In genomic region chr12:69475237-69475984, GRCh38 we compare ENCODE assay signal across 11 cellular contexts. TPM values are rescaled to one million over a fixed set of nuclear protein-coding genes. Genes with fewer than 3 reads are reported as not detected.
DNase-seq lines count a peak whose midpoint lies in the region; ATAC-seq and TF ChIP-seq lines count a peak whose summit lies in the region.
"Had no signal": no experiment of that assay in that cellular context is flagged by ENCODE, and none has a peak within 500 bp of the region (broad histone marks: within the 10 kb centered on the region; RNA-seq: fewer than 3 reads in every experiment).

No MANE protein-coding gene starts in this region.

- TF ChIP-seq POLR2A in gastroesophageal sphincter (IDR thresholded peaks at IDR 0.05) (no peak), GM18505 (IDR thresholded peaks at IDR 0.05; ENCODE audit: borderline replicate concordance, extremely low read depth, insufficient read depth, insufficient read length) (no peak)

- peak overlapping the region; percentile 24 for H3K27ac ChIP-seq in SJSA1
- peak overlapping the region; percentile 65 to 81 (median 73) for H3K27ac ChIP-seq in gastroesophageal sphincter
- no peak overlapping the region for H3K27ac ChIP-seq in parathyroid adenoma
- H3K27ac ChIP-seq in mesendoderm (ENCODE audit: low read depth, low read length), result no peak overlapping the region
- H3K27ac ChIP-seq in A673 (ENCODE audit: low read depth, low read length, poor library complexity, severe bottlenecking), result no peak overlapping the region

- peak; percentile 45 for DNase-seq in AG20443 (ENCODE audit: low spot score)
- peak in 1 of 2 experiments; percentile 28 for DNase-seq in SJSA1 (ENCODE audit: low read depth in 1 of 2, low spot score in 2 of 2)
- no peak for DNase-seq in mesendoderm
- DNase-seq in NOMO-1 treated with dmso at 0.1 percent for 144 hours (lab: John Stamatoyannopoulos, UW; ENCODE audit: unreplicated experiment), result no peak
- DNase-seq in A673 (ENCODE audit: low spot score), result no peak
- DNase-seq: DND-41; effector CD4-positive, alpha-beta T cell; stimulated activated CD4-positive, alpha-beta T cell treated with anti-CD3 and anti-CD28 coated beads, Interleukin-12 subunit alpha, Interleukin-12 subunit beta, amount 100 ng/mL, for 4 hours had no signal

- H3K79me2 ChIP-seq in parathyroid adenoma (peaks cover 46% of the 10 kb centered on the region), mesendoderm (ENCODE audit: control insufficient read depth, insufficient read depth, low read length) (peaks cover 59% of the 10 kb centered on the region)

- intact Hi-C loops in A673 (cut with micrococcal nuclease; ENCODE audit: unreplicated experiment), result no loop called here

- TF ChIP-seq CTCF in gastroesophageal sphincter (IDR thresholded peaks at IDR 0.05), result no peak
- no peak for TF ChIP-seq CTCF in parathyroid adenoma (IDR thresholded peaks at IDR 0.05)
- no peak for TF ChIP-seq CTCF in A673 (conservative IDR thresholded peaks at IDR 0.05; ENCODE audit: low read depth, low read length)

- H3K27me3 ChIP-seq in SJSA1 (replicated peaks) (no peaks in the 10 kb centered on the region), gastroesophageal sphincter (no peaks in the 10 kb centered on the region), parathyroid adenoma (ENCODE audit: control insufficient read depth, insufficient read depth, low read length) (no peaks in the 10 kb centered on the region), mesendoderm (ENCODE audit: insufficient read depth, low read length, poor library complexity) (no peaks in the 10 kb centered on the region), A673 (replicated peaks; ENCODE audit: insufficient read depth, low read depth, low read length, poor library complexity) (no peaks in the 10 kb centered on the region)

- CTCF ChIA-PET in A673 (lab: Charles Lee), result no interaction called here

- no peak overlapping the region for H4K5ac ChIP-seq in mesendoderm (ENCODE audit: low read length)

- H3K18ac ChIP-seq in mesendoderm (ENCODE audit: low read length), result no peak overlapping the region

- TF ChIP-seq EP300 in gastroesophageal sphincter (IDR thresholded peaks at IDR 0.05), result no peak

- H2BK5ac ChIP-seq in mesendoderm (ENCODE audit: low read length), result no peak overlapping the region

- no TSS peak for BruUV-seq in A673 (replicated peaks; lab: Mats Ljungman, UMichigan)

- H3K4me1 ChIP-seq in SJSA1 (replicated peaks) (peaks cover 36% of the 10 kb centered on the region), gastroesophageal sphincter (peaks cover 7 to 82% (median 36%) of the 10 kb centered on the region in 3 donors), parathyroid adenoma (peaks cover 9% of the 10 kb centered on the region), mesendoderm (ENCODE audit: control insufficient read depth, low read depth, low read length) (peaks cover 2% of the 10 kb centered on the region), A673 (ENCODE audit: insufficient read depth, low read length, poor library complexity, severe bottlenecking) (peaks cover 36% of the 10 kb centered on the region)

- no peak overlapping the region for H3K4ac ChIP-seq in mesendoderm (ENCODE audit: low read depth, low read length)

- WGBS in gastroesophageal sphincter (ENCODE audit: low coverage in 1 of 2), 2 donors, result 39% methylated on average over 5 to 7 of the region's 7 CpGs
- WGBS in mesendoderm (ENCODE audit: extremely low coverage, insufficient coverage, low lambda C conversion rate), result 100% methylated on average over 3 of the region's 7 CpGs

- ATAC-seq in gastroesophageal sphincter, result peak; percentile 24
- no peak for ATAC-seq in GM18505 (IDR thresholded peaks at IDR 0.05; ENCODE audit: unreplicated experiment)

- H3K9ac ChIP-seq in parathyroid adenoma, result no peak overlapping the region
- H3K9ac ChIP-seq in mesendoderm (ENCODE audit: low read length), result no peak overlapping the region

- H2BK120ac ChIP-seq in mesendoderm (ENCODE audit: low read depth, low read length), result no peak overlapping the region

- H3K36me3 ChIP-seq in SJSA1, result peaks cover 17% of the 10 kb centered on the region
- H3K36me3 ChIP-seq in gastroesophageal sphincter, result no peaks in the 10 kb centered on the region
- H3K36me3 ChIP-seq in parathyroid adenoma (ENCODE audit: control insufficient read depth, insufficient read depth, low read length), result no peaks in the 10 kb centered on the region
- H3K36me3 ChIP-seq in mesendoderm (ENCODE audit: control insufficient read depth, insufficient read depth, low read length), result no peaks in the 10 kb centered on the region
- no peaks in the 10 kb centered on the region for H3K36me3 ChIP-seq in A673 (ENCODE audit: insufficient read depth, low read length, poor library complexity, severe bottlenecking)

- H2AFZ ChIP-seq in parathyroid adenoma, result no peak overlapping the region

- H3K4me2 ChIP-seq in parathyroid adenoma (ENCODE audit: low read length) (no peak overlapping the region), mesendoderm (ENCODE audit: low read length) (no peak overlapping the region)

- H3K79me1 ChIP-seq in mesendoderm (ENCODE audit: low read length), result peaks cover 9% of the 10 kb centered on the region

- H3K4me3 ChIP-seq in SJSA1 (no peak overlapping the region), gastroesophageal sphincter (peak overlapping the region; percentile 27 to 31), parathyroid adenoma (ENCODE audit: low read depth, low read length) (peak overlapping the region; percentile 7), mesendoderm (ENCODE audit: low read length) (no peak overlapping the region), A673 (ENCODE audit: low read depth, low read length, poor library complexity, severe bottlenecking) (no peak overlapping the region)

- no peak overlapping the region for H3K56ac ChIP-seq in mesendoderm (ENCODE audit: low read length)

- no peak overlapping the region for H2AK5ac ChIP-seq in mesendoderm (ENCODE audit: low read length)

- H3K23ac ChIP-seq in mesendoderm (ENCODE audit: low read length), result no peak overlapping the region

- no peak overlapping the region for H4K8ac ChIP-seq in mesendoderm (ENCODE audit: low read depth, low read length)

- POLR2A ChIA-PET in A673 (lab: Charles Lee; ENCODE audit: low non-redundant PET), result no interaction called here

- no peaks in the 10 kb centered on the region for H3K9me3 ChIP-seq in SJSA1 (replicated peaks)
- no peaks in the 10 kb centered on the region for H3K9me3 ChIP-seq in gastroesophageal sphincter
- no peaks in the 10 kb centered on the region for H3K9me3 ChIP-seq in parathyroid adenoma (ENCODE audit: control insufficient read depth, low read length)
- no peaks in the 10 kb centered on the region for H3K9me3 ChIP-seq in A673 (ENCODE audit: low read depth, low read length, poor library complexity, severe bottlenecking)

- no peak overlapping the region for H2BK15ac ChIP-seq in mesendoderm (replicated peaks; ENCODE audit: low read depth)

RNA-seq across cellular contexts. Expression of gene FRS2, which starts 5.2 kb away (rescaled TPM):
- total RNA-seq in SJSA1 (2014; rRNA removed; shearing (Covaris generic)), result 41.3 and 87.5 TPM in 2 replicates
- 10 to 100 TPM; 39.9 to 70.6 (median 59.1) TPM for total RNA-seq in gastroesophageal sphincter
- 18.5 TPM for polyA plus RNA-seq in mesendoderm (2013, experiment 1 of 2)
- polyA plus RNA-seq in mesendoderm (2013, experiment 2 of 2), result 18.4 TPM
- total RNA-seq in A673 (2021), result 34.2 and 34.5 TPM in 2 replicates

Comparison
In these comparisons a context has a peak if more than half of its experiments do, and no peak if none do; other contexts are left out.
1. H3K27ac ChIP-seq: peak in SJSA1 (single experiment) and gastroesophageal sphincter (4 of 4); none in parathyroid adenoma (single experiment), mesendoderm (single experiment) and A673 (single experiment).
2. H3K4me3 ChIP-seq: peak in gastroesophageal sphincter (2 of 2) and parathyroid adenoma (single experiment); none in SJSA1 (single experiment), mesendoderm (single experiment) and A673 (single experiment).